ENCODE assay signal across 23 cellular contexts in genomic region chr9:23444658-23445057, GRCh38.
"Had no signal": no experiment of that assay in that cellular context is flagged by ENCODE, and none has a peak within 500 bp of the region (broad histone marks: within the 10 kb centered on the region; RNA-seq: fewer than 3 reads in every experiment).

No MANE protein-coding gene starts in this region.

- H3K9me3 ChIP-seq: colonic mucosa, esophagus muscularis mucosa, esophagus squamous epithelium, gastrocnemius medialis, gastroesophageal sphincter, heart left ventricle had no signal

- H3K4me3 ChIP-seq: colonic mucosa, coronary artery, dorsolateral prefrontal cortex, esophagus muscularis mucosa, esophagus squamous epithelium, gastrocnemius medialis, gastroesophageal sphincter, heart left ventricle, heart right ventricle had no signal

- ATAC-seq: effector memory CD8-positive, alpha-beta T cell; esophagus mucosa; foreskin keratinocyte; gastrocnemius medialis; gastroesophageal sphincter; heart left ventricle; heart right ventricle had no signal

- H3K4me1 ChIP-seq: colonic mucosa, esophagus muscularis mucosa, esophagus squamous epithelium, foreskin keratinocyte, gastrocnemius medialis, gastroesophageal sphincter, heart left ventricle, heart right ventricle had no signal

- H3K36me3 ChIP-seq: colonic mucosa, esophagus muscularis mucosa, esophagus squamous epithelium, gastrocnemius medialis, gastroesophageal sphincter, heart left ventricle, heart right ventricle had no signal

- H3K27ac ChIP-seq: colonic mucosa, coronary artery, dorsolateral prefrontal cortex, epithelial cell of prostate, esophagus muscularis mucosa, esophagus squamous epithelium, foreskin keratinocyte, gastrocnemius medialis, gastroesophageal sphincter, heart left ventricle, heart right ventricle had no signal

- DNase-seq: colonic mucosa; cortex of kidney; dermis blood vessel endothelial cell; dorsolateral prefrontal cortex; effector CD4-positive, alpha-beta T cell; effector CD8-positive, alpha-beta T cell; effector memory CD4-positive, alpha-beta T cell; effector memory CD8-positive, alpha-beta T cell; endodermal cell; erythroblast; esophagus squamous epithelium; foreskin fibroblast; foreskin keratinocyte; foreskin melanocyte; gastrocnemius medialis; head of caudate nucleus; heart left ventricle; heart right ventricle had no signal

- H3K27me3 ChIP-seq: colonic mucosa, dorsolateral prefrontal cortex, esophagus muscularis mucosa, esophagus squamous epithelium, foreskin keratinocyte, gastrocnemius medialis, gastroesophageal sphincter, heart right ventricle had no signal
